Comparison of ENCODE assay signal across 25 cellular contexts in genomic region chr11:125025968-125026367, GRCh38.
"Had no signal": no experiment of that assay in that cellular context is flagged by ENCODE, and none has a peak within 500 bp of the region (broad histone marks: within the 10 kb centered on the region; RNA-seq: fewer than 3 reads in every experiment).

No MANE protein-coding gene starts in this region.

- H3K27me3 ChIP-seq: brain microvascular endothelial cell, dorsolateral prefrontal cortex, pancreas, sigmoid colon, uterus had no signal

- H3K9me3 ChIP-seq: pancreas, prostate gland, sigmoid colon, thoracic aorta, uterus had no signal

- H3K4me1 ChIP-seq: pancreas, prostate gland, sigmoid colon, uterus had no signal

- H3K36me3 ChIP-seq: brain microvascular endothelial cell, pancreas, prostate gland, sigmoid colon, thoracic aorta, uterus had no signal

- ATAC-seq: left ventricle myocardium superior; pancreas; stimulated activated effector memory CD8-positive, alpha-beta T cell treated with anti-CD3 and anti-CD28 coated beads, Interleukin-12 subunit alpha, Interleukin-12 subunit beta, amount 100 ng/mL, for 72 hours had no signal

- H3K4me3 ChIP-seq: coronary artery, dorsolateral prefrontal cortex, pancreas, prostate gland, sigmoid colon, thoracic aorta, uterus had no signal

- H3K27ac ChIP-seq: brain microvascular endothelial cell, coronary artery, dorsolateral prefrontal cortex, pancreas, prostate gland, sigmoid colon, thoracic aorta, uterus had no signal

- DNase-seq: activated CD4-positive, alpha-beta T cell treated with anti-CD3 and anti-CD28 coated beads for 48 hours; activated CD4-positive, alpha-beta T cell treated with anti-CD3 and anti-CD28 coated beads, Interleukin-2, amount 50 U/mL, for 48 hours; activated CD8-positive, alpha-beta memory T cell treated with anti-CD3 and anti-CD28 coated beads, Interleukin-2, amount 50 U/mL, for 4 hours; activated gamma-delta T cell; activated naive CD4-positive, alpha-beta T cell treated with anti-CD3 and anti-CD28 coated beads, Interleukin-2, amount 10 ng/mL, durations not matched to agents 7 days and 5 days; activated naive CD8-positive, alpha-beta T cell treated with anti-CD3 and anti-CD28 coated beads, Interleukin-2, amount 10 ng/mL, durations not matched to agents 7 days and 5 days; activated T-cell treated with anti-CD3 and anti-CD28 coated beads, Interleukin-2, amount 50 U/mL, for 24 hours; amniotic stem cell; brain microvascular endothelial cell; dorsolateral prefrontal cortex; effector memory CD4-positive, alpha-beta T cell; islet precursor cell; left ventricle myocardium superior; nucleus accumbens; pancreas; retina; sigmoid colon; small intestine; stimulated activated CD4-positive, alpha-beta T cell treated with anti-CD3 and anti-CD28 coated beads, Interleukin-4, amount 100 ng/mL, for 24 hours; trophoblast cell; uterus had no signal
